35 cellular contexts compared by ENCODE assay signal in the genomic region with DNA sequence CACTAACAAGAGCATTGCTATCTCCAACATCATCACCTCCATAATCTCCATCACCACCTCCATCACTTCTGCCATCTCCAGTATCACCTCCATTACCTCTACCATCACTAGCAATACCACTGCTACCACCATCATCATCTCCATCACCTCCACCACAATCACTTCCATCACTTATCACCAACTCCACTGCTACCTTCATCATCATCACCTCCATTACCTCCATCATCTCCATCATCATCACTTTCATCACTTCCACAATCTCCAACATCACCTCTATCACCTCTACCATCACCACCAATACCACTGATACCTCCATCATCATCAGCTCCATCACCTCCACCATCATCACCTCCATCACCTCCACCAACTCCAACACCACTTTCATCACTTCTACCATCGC.
"Had no signal": no experiment of that assay in that cellular context is flagged by ENCODE, and none has a peak within 500 bp of the region (broad histone marks: within the 10 kb centered on the region; RNA-seq: fewer than 3 reads in every experiment).

No MANE protein-coding gene starts in this region.

- DNase-seq: MG63, MM.1S, MV-4-11, NCI-H1048, NCI-H1092, NCI-H1092 treated with DMSO at 0.1 percent for 48 hours, NCI-H1105, NCI-H1105 treated with DMSO at 0.1 percent for 48 hours, NCI-H1417, NCI-H1417 treated with DMSO at 0.1 percent for 48 hours, NCI-H1436, NCI-H1436 treated with DMSO at 0.1 percent for 48 hours, NCI-H146, NCI-H1694, NCI-H1694 treated with DMSO at 0.1 percent for 48 hours, NCI-H187, NCI-H187 treated with DMSO at 0.1 percent for 48 hours, NCI-H1930, NCI-H2029, NCI-H2029 treated with DMSO at 0.1 percent for 48 hours, NCI-H2081, NCI-H2081 treated with DMSO at 0.1 percent for 48 hours, NCI-H2107, NCI-H2171, NCI-H2171 treated with DMSO at 0.1 percent for 48 hours, NCI-H2227 treated with DMSO at 0.1 percent for 48 hours, NCI-H226, NCI-H345, NCI-H446, NCI-H446 treated with DMSO at 0.1 percent for 48 hours, NCI-H510A, NCI-H510A treated with DMSO at 0.1 percent for 48 hours, NCI-H524, NCI-H524 treated with DMSO at 0.1 percent for 48 hours, NCI-H526 had no signal

- H3K4me3 ChIP-seq: MG63 had no signal

- H3K9me3 ChIP-seq: MG63 had no signal

- H3K36me3 ChIP-seq: MG63 had no signal

- H3K27me3 ChIP-seq: MG63 had no signal
